ENCODE assay signal across 9 cellular contexts in genomic region chr17:2057714-2058520, GRCh38. TPM values are rescaled to one million over a fixed set of nuclear protein-coding genes. Genes with fewer than 3 reads are reported as not detected.
DNase-seq lines count a peak whose midpoint lies in the region; ATAC-seq and TF ChIP-seq lines count a peak whose summit lies in the region.
"Had no signal": no experiment of that assay in that cellular context is flagged by ENCODE, and none has a peak within 500 bp of the region (broad histone marks: within the 10 kb centered on the region; RNA-seq: fewer than 3 reads in every experiment).

No MANE protein-coding gene starts in this region.

- no peaks in the 10 kb centered on the region for H3K9me3 Mint-ChIP-seq in activated T-helper 2 cell treated with anti-CD3 and anti-CD28 coated beads, Interferon-gamma antibody, Interleukin-2, Interleukin-4, amounts not matched to agents 10 μg/mL and 5 μg/mL and 100 μg/mL, durations not matched to agents 14 hours and 24 hours and 36 hours

- intact Hi-C loops in activated T-helper 2 cell treated with anti-CD3 and anti-CD28 coated beads, Interferon-gamma antibody, Interleukin-2, Interleukin-4, amounts not matched to agents 10 μg/mL and 5 μg/mL and 100 μg/mL, durations not matched to agents 14 hours and 24 hours and 36 hours (cut with micrococcal nuclease), result loop anchor here (5.0 kb wide), 1 partner anchor 209 kb away; no protein-coding TSS in a partner anchor

- no peaks in the 10 kb centered on the region for H3K27me3 Mint-ChIP-seq in activated T-helper 2 cell treated with anti-CD3 and anti-CD28 coated beads, Interferon-gamma antibody, Interleukin-2, Interleukin-4, amounts not matched to agents 10 μg/mL and 5 μg/mL and 100 μg/mL, durations not matched to agents 14 hours and 24 hours and 36 hours (ENCODE audit: low read depth)

- ATAC-seq in GM18505 (IDR thresholded peaks at IDR 0.05; ENCODE audit: unreplicated experiment) (no peak), HG03460 (IDR thresholded peaks at IDR 0.05; ENCODE audit: unreplicated experiment) (no peak)
- ATAC-seq in stimulated activated naive CD8-positive, alpha-beta T cell treated with anti-CD3 and anti-CD28 coated beads, Interleukin-15, Interleukin-2, amounts not matched to agents 100 U/mL and 50 U/mL, for 24 hours, result no peak
- ATAC-seq: Panc1 had no signal

- H3K4me1 Mint-ChIP-seq in activated T-helper 2 cell treated with anti-CD3 and anti-CD28 coated beads, Interferon-gamma antibody, Interleukin-2, Interleukin-4, amounts not matched to agents 10 μg/mL and 5 μg/mL and 100 μg/mL, durations not matched to agents 14 hours and 24 hours and 36 hours (ENCODE audit: low read depth), result peaks cover 33% of the 10 kb centered on the region

- H3K4me3 Mint-ChIP-seq in activated T-helper 2 cell treated with anti-CD3 and anti-CD28 coated beads, Interferon-gamma antibody, Interleukin-2, Interleukin-4, amounts not matched to agents 10 μg/mL and 5 μg/mL and 100 μg/mL, durations not matched to agents 14 hours and 24 hours and 36 hours (ENCODE audit: low read depth), result peak overlapping the region; percentile 65

- H3K36me3 Mint-ChIP-seq in activated T-helper 2 cell treated with anti-CD3 and anti-CD28 coated beads, Interferon-gamma antibody, Interleukin-2, Interleukin-4, amounts not matched to agents 10 μg/mL and 5 μg/mL and 100 μg/mL, durations not matched to agents 14 hours and 24 hours and 36 hours (ENCODE audit: low read depth), result peaks cover 36% of the 10 kb centered on the region

- peak overlapping the region; percentile 65 for H3K27ac Mint-ChIP-seq in activated T-helper 2 cell treated with anti-CD3 and anti-CD28 coated beads, Interferon-gamma antibody, Interleukin-2, Interleukin-4, amounts not matched to agents 10 μg/mL and 5 μg/mL and 100 μg/mL, durations not matched to agents 14 hours and 24 hours and 36 hours

- DNase-seq in activated T-helper 2 cell treated with anti-CD3 and anti-CD28 coated beads, Interferon-gamma antibody, Interleukin-2, Interleukin-4, amounts not matched to agents 10 μg/mL and 5 μg/mL and 100 μg/mL, durations not matched to agents 14 hours and 24 hours and 36 hours (ENCODE audit: low spot score), result no peak
- DNase-seq in iPS-NIHi11 (ENCODE audit: low spot score), result peak; percentile 39
- DNase-seq in stimulated activated naive CD8-positive, alpha-beta T cell treated with anti-CD3 and anti-CD28 coated beads, Interleukin-15, Interleukin-2, amounts not matched to agents 100 U/mL and 50 U/mL, for 24 hours, result peak; percentile 29
- DNase-seq in COLO829 (ENCODE audit: low spot score), result no peak
- DNase-seq in stimulated activated CD4-positive, alpha-beta T cell treated with anti-CD3 and anti-CD28 coated beads, Interleukin-4, amount 100 ng/mL, for 4 hours, result no peak

- TF ChIP-seq POLR2A in GM18505 (IDR thresholded peaks at IDR 0.05; ENCODE audit: borderline replicate concordance, extremely low read depth, insufficient read depth, insufficient read length), result peak; percentile 22

RNA-seq across cellular contexts. Expression of gene HIC1, which starts 3.0 kb away (rescaled TPM):
- total RNA-seq in activated T-helper 2 cell treated with anti-CD3 and anti-CD28 coated beads, Interferon-gamma antibody, Interleukin-2, Interleukin-4, amounts not matched to agents 10 μg/mL and 5 μg/mL and 100 μg/mL, durations not matched to agents 14 hours and 24 hours and 36 hours, result 42.6 and 43.5 TPM in 2 replicates

RNA-seq across cellular contexts. Expression of gene OVCA2, which starts 16.1 kb away (rescaled TPM):
- total RNA-seq in activated T-helper 2 cell treated with anti-CD3 and anti-CD28 coated beads, Interferon-gamma antibody, Interleukin-2, Interleukin-4, amounts not matched to agents 10 μg/mL and 5 μg/mL and 100 μg/mL, durations not matched to agents 14 hours and 24 hours and 36 hours, result 29.9 and 35.8 TPM in 2 replicates

RNA-seq across cellular contexts. Expression of gene DPH1, which starts 28.0 kb away (rescaled TPM):
- total RNA-seq in activated T-helper 2 cell treated with anti-CD3 and anti-CD28 coated beads, Interferon-gamma antibody, Interleukin-2, Interleukin-4, amounts not matched to agents 10 μg/mL and 5 μg/mL and 100 μg/mL, durations not matched to agents 14 hours and 24 hours and 36 hours, result 43.4 and 47.5 TPM in 2 replicates

RNA-seq across cellular contexts. Expression of gene RTN4RL1, which starts 32.8 kb away (rescaled TPM):
- total RNA-seq in activated T-helper 2 cell treated with anti-CD3 and anti-CD28 coated beads, Interferon-gamma antibody, Interleukin-2, Interleukin-4, amounts not matched to agents 10 μg/mL and 5 μg/mL and 100 μg/mL, durations not matched to agents 14 hours and 24 hours and 36 hours, result 0.25 and 0.51 TPM in 2 replicates
- total RNA-seq: epithelial cell of proximal tubule had no signal

Comparison
In these comparisons a context has a peak if more than half of its experiments do, and no peak if none do; other contexts are left out.
1. DNase-seq: peak in iPS-NIHi11 (single experiment) and stimulated activated naive CD8-positive, alpha-beta T cell treated with anti-CD3 and anti-CD28 coated beads, Interleukin-15, Interleukin-2, amounts not matched to agents 100 U/mL and 50 U/mL, for 24 hours (single experiment); none in activated T-helper 2 cell treated with anti-CD3 and anti-CD28 coated beads, Interferon-gamma antibody, Interleukin-2, Interleukin-4, amounts not matched to agents 10 μg/mL and 5 μg/mL and 100 μg/mL, durations not matched to agents 14 hours and 24 hours and 36 hours (single experiment), COLO829 (single experiment) and stimulated activated CD4-positive, alpha-beta T cell treated with anti-CD3 and anti-CD28 coated beads, Interleukin-4, amount 100 ng/mL, for 4 hours (0 of 2).